In the genomic region with DNA sequence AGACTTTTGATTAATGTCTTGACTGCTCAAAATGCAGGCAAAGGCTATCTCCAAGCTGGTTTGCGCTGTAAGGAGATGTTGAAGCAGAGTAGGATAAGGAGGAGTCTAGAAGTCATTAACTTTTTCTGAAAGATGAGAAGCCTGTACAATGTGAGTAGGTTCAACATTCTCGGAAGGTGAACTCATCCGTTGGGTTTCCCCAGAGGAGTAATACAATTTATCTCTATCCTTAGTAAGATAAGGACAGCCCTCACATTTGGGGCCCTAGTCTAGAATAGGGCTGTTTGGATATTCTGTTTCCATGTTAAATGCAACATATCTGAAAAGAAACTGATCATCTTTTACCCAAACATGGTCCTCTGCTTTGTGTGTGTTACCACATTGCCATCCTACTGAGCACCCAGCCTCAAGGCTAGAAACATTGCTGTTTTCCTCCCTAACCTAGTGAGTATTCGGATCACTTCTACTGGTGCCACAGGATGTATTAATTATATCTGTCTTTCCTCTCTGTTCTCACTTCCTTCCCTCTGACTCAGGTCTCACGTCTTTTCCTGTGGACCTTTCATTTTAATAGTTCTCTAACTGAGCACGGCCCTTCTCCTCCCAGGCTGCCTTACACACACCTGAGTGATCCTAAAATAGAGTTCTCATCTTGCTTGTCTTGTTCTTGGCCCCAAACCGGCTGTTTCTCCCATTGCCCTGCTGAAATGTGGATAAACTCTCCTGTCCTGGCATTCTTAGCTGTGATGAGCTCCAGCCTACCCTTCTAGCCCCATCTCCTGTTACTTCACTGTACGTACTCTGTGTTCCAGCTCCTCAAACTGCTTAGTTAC, we compare ENCODE assay signal across 8 cellular contexts.
DNase-seq lines count a peak whose midpoint lies in the region; ATAC-seq and TF ChIP-seq lines count a peak whose summit lies in the region.

No MANE protein-coding gene starts in this region.

- H2AFZ ChIP-seq in PC-3 (ENCODE audit: low read length) (0 out of 2 replicates have a peak overlapping the region, but pooled peaks have one; percentile 10), fibroblast of lung (ENCODE audit: low read length) (no peak overlapping the region), GM23338 (no peak overlapping the region)

- H3K27me3 ChIP-seq in PC-3 (ENCODE audit: low read length) (no peaks in the 10 kb centered on the region), fibroblast of lung (ENCODE audit: control insufficient read depth, insufficient read depth, low read length) (no peaks in the 10 kb centered on the region), GM23338 (ENCODE audit: insufficient read depth) (no peaks in the 10 kb centered on the region)

- H3K36me3 ChIP-seq in PC-3 (ENCODE audit: low read depth, low read length), result no peaks in the 10 kb centered on the region
- H3K36me3 ChIP-seq in fibroblast of lung (ENCODE audit: control insufficient read depth, insufficient read depth, low read length), result no peaks in the 10 kb centered on the region
- no peaks in the 10 kb centered on the region for H3K36me3 ChIP-seq in GM23338 (ENCODE audit: insufficient read depth)

- peaks cover 18% of the 10 kb centered on the region; the same call in 1 of the 2 replicates for H3K4me1 ChIP-seq in PC-3 (ENCODE audit: insufficient read depth, low read length)
- peaks cover 2% of the 10 kb centered on the region for H3K4me1 ChIP-seq in fibroblast of lung (ENCODE audit: control insufficient read depth, extremely low read depth, insufficient read depth, low read length)
- peaks cover 10% of the 10 kb centered on the region for H3K4me1 ChIP-seq in GM23338 (ENCODE audit: insufficient read depth)

- CTCF ChIA-PET in PC-3 (lab: Charles Lee), result no interaction called here

- H3K79me2 ChIP-seq in PC-3 (ENCODE audit: low read length) (no peaks in the 10 kb centered on the region), fibroblast of lung (ENCODE audit: control insufficient read depth, insufficient read depth, low read length) (no peaks in the 10 kb centered on the region), GM23338 (replicated peaks; ENCODE audit: insufficient read depth) (no peaks in the 10 kb centered on the region)

- H3K9ac ChIP-seq in PC-3 (ENCODE audit: low read length) (no peak overlapping the region), fibroblast of lung (ENCODE audit: insufficient read depth, low read length) (no peak overlapping the region)

- H3F3A ChIP-seq in PC-3 (ENCODE audit: low read length, unreplicated experiment), result no peaks in the 10 kb centered on the region
- H3F3A ChIP-seq in GM23338 (replicated peaks; ENCODE audit: low read depth), result no peaks in the 10 kb centered on the region

- H3K9me3 Mint-ChIP-seq in stimulated activated naive CD8-positive, alpha-beta T cell treated with anti-CD3 and anti-CD28 coated beads, Interleukin-15, Interleukin-2, amounts not matched to agents 100 ng/mL and 50 ng/mL, for 24 hours, result no peaks in the 10 kb centered on the region
- H3K9me3 Mint-ChIP-seq in GM23338, result no peaks in the 10 kb centered on the region

- no peaks in the 10 kb centered on the region for H3K9me3 ChIP-seq in PC-3 (ENCODE audit: low read length)
- H3K9me3 ChIP-seq in fibroblast of lung (ENCODE audit: control insufficient read depth, insufficient read depth, low read depth, low read length), result no peaks in the 10 kb centered on the region

- POLR2A ChIA-PET in PC-3 (lab: Charles Lee; ENCODE audit: unreplicated experiment), result no interaction called here

- H4K20me1 ChIP-seq in PC-3 (ENCODE audit: low read length) (no peaks in the 10 kb centered on the region), fibroblast of lung (ENCODE audit: control insufficient read depth, extremely low read depth, insufficient read depth, low read length) (no peaks in the 10 kb centered on the region), GM23338 (replicated peaks; ENCODE audit: insufficient read depth) (no peaks in the 10 kb centered on the region)

- BruUV-seq in PC-3 (replicated peaks; lab: Mats Ljungman, UMichigan), result no TSS peak

- H3K4me2 ChIP-seq in PC-3 (ENCODE audit: low read length), result 0 out of 2 replicates have a peak overlapping the region, but pooled peaks have one; percentile 5
- H3K4me2 ChIP-seq in fibroblast of lung (ENCODE audit: extremely low read depth, insufficient read depth, low read length), result no peak overlapping the region
- no peak overlapping the region for H3K4me2 ChIP-seq in GM23338

- TF ChIP-seq CTCF in PC-3 (conservative IDR thresholded peaks at IDR 0.05; ENCODE audit: low read depth, low read length) (no peak), fibroblast of lung (conservative IDR thresholded peaks at IDR 0.05 in 1 of 2, IDR thresholded peaks at IDR 0.05 in 1 of 2; ENCODE audit: low read depth in 1 of 2, low read length in 2 of 2) (no peak), lower leg skin (IDR thresholded peaks at IDR 0.05) (no peak), GM23338 (conservative IDR thresholded peaks at IDR 0.05; ENCODE audit: low read depth in 2 of 2) (0 out of 4 replicates have a peak, but pooled peaks of 1 of the 2 experiments have one; percentile 2)

- DNase-seq in PC-3 (peak; percentile 23), fibroblast of lung (ENCODE audit: low read depth in 2 of 2) (peak; percentile 18 to 90), lower leg skin (ENCODE audit: low spot score in 2 of 2) (no peak), GM23338 (ENCODE audit: low spot score) (no peak)

- H3K9me2 ChIP-seq in PC-3 (replicated peaks; ENCODE audit: low read length) (no peaks in the 10 kb centered on the region), GM23338 (ENCODE audit: insufficient read depth) (no peaks in the 10 kb centered on the region)

- peaks cover 89% of the 10 kb centered on the region for H3K4me1 Mint-ChIP-seq in stimulated activated naive CD8-positive, alpha-beta T cell treated with anti-CD3 and anti-CD28 coated beads, Interleukin-15, Interleukin-2, amounts not matched to agents 100 ng/mL and 50 ng/mL, for 24 hours (ENCODE audit: low read depth)
- H3K4me1 Mint-ChIP-seq in GM23338, result peaks cover 12% of the 10 kb centered on the region

- no peak for TF ChIP-seq POLR2A in GM18505 (IDR thresholded peaks at IDR 0.05; ENCODE audit: borderline replicate concordance, extremely low read depth, insufficient read depth, insufficient read length)
- no peak for TF ChIP-seq POLR2A in lower leg skin (IDR thresholded peaks at IDR 0.05)

- WGBS in lower leg skin, 2 donors, result 76 to 77% methylated on average over 8 of the region's 8 CpGs

- intact Hi-C loops in PC-3 (cut with micrococcal nuclease) (no loop called here), lower leg skin (cut with DNase I; ENCODE audit: low total_unique reads) (no loop called here)

- H3K4me3 ChIP-seq in PC-3 (ENCODE audit: low read length) (no peak overlapping the region), fibroblast of lung (replicated peaks in 1 of 4; ENCODE audit: control extremely low read depth in 1 of 4, insufficient read depth in 1 of 4, low read depth in 3 of 4, low read length in 4 of 4) (no peak overlapping the region), lower leg skin (ENCODE audit: low read depth, poor library complexity, severe bottlenecking) (no peak overlapping the region), GM23338 (no peak overlapping the region)

- H3K27ac ChIP-seq in PC-3 (ENCODE audit: low read length) (no peak overlapping the region), fibroblast of lung (ENCODE audit: insufficient read depth, low read length) (no peak overlapping the region), GM23338 (ENCODE audit: low read depth) (no peak overlapping the region)

- peaks cover 27% of the 10 kb centered on the region for H3K36me3 Mint-ChIP-seq in stimulated activated naive CD8-positive, alpha-beta T cell treated with anti-CD3 and anti-CD28 coated beads, Interleukin-15, Interleukin-2, amounts not matched to agents 100 ng/mL and 50 ng/mL, for 24 hours (ENCODE audit: low read depth)
- no peaks in the 10 kb centered on the region; the same call in 2 of the 3 replicates for H3K36me3 Mint-ChIP-seq in GM23338 (ENCODE audit: low read depth)

- peak overlapping the region; percentile 82 for H3K4me3 Mint-ChIP-seq in stimulated activated naive CD8-positive, alpha-beta T cell treated with anti-CD3 and anti-CD28 coated beads, Interleukin-15, Interleukin-2, amounts not matched to agents 100 ng/mL and 50 ng/mL, for 24 hours
- H3K4me3 Mint-ChIP-seq in GM23338, result no peak overlapping the region

- H3K27me3 Mint-ChIP-seq in stimulated activated naive CD8-positive, alpha-beta T cell treated with anti-CD3 and anti-CD28 coated beads, Interleukin-15, Interleukin-2, amounts not matched to agents 100 ng/mL and 50 ng/mL, for 24 hours, result no peaks in the 10 kb centered on the region
- no peaks in the 10 kb centered on the region for H3K27me3 Mint-ChIP-seq in GM23338 (ENCODE audit: insufficient read depth, low read depth, poor library complexity)

- peak overlapping the region; percentile 98 for H3K27ac Mint-ChIP-seq in stimulated activated naive CD8-positive, alpha-beta T cell treated with anti-CD3 and anti-CD28 coated beads, Interleukin-15, Interleukin-2, amounts not matched to agents 100 ng/mL and 50 ng/mL, for 24 hours
- H3K27ac Mint-ChIP-seq in GM23338, result no peak overlapping the region

- ATAC-seq in GM18505 (IDR thresholded peaks at IDR 0.05; ENCODE audit: unreplicated experiment) (peak; percentile 69), GM21786 (IDR thresholded peaks at IDR 0.05; ENCODE audit: unreplicated experiment) (peak; percentile 65), PC-3 (peak; percentile 37), GM19328 (IDR thresholded peaks at IDR 0.05; ENCODE audit: unreplicated experiment) (no peak), GM23338 (no peak)

TF ChIP-seq in GM23338, 12 proteins besides CTCF, POLR2A, EP300 and RAD21 (continues in another document):
- TF ChIP-seq NANOG (IDR thresholded peaks at IDR 0.05; ENCODE audit: borderline replicate concordance) (no peak), JUNB (IDR thresholded peaks at IDR 0.05; ENCODE audit: unreplicated experiment) (no peak)

Comparison
In these comparisons a context has a peak if more than half of its experiments do, and no peak if none do; other contexts are left out.
1. ATAC-seq: peak in GM18505 (single experiment), GM21786 (single experiment) and PC-3 (single experiment); none in GM19328 (single experiment) and GM23338 (single experiment).
2. DNase-seq: peak in PC-3 (single experiment) and fibroblast of lung (2 of 2); none in lower leg skin (0 of 2) and GM23338 (single experiment).